ENCODE assay signal across 8 cellular contexts in the genomic region with DNA sequence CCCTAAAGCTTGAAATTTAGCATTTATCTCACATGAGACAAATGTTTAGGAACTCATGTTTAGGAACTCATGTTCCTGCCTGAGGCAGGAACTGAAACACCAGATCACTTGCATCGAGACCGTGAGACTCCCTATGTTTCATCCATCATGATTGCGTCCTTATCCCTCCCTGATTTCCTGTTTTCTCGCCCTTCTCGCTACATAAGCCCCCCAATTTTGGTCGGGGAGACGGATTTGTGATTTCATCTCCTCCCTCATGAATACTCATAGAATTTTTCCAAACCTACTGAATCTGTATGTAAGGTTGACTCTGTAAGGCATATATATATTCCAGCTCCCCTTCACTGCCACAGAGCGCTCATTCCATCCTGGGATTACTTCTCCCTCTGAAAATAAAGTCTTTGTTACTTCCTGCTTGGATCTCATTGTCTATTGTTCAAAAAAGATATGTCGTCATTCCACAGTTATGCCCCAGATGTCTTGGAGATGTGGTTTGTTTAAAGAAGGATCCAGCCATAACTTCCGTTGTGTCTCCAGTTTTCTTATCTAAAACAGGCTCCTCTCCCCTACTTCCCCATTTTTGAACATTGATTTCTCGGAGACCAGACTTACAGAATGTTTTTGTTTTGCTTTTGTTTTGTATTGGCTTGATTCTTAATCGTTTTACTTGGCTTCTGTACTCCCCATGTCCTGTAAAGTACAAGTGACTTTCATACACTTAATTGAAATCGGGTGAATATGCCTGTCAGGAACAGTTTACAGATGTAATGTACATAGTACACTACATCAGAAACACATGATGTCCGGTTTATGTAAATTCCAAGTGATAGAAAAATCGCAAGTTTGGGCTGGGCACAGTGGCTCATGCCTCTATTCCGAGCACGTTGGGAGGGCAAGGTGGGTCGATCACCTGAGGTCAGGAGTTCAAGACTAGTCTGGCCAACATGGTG.
A peak's percentile ranks its signal among the peaks of the same experiment; 100 is the strongest.
DNase-seq lines count a peak whose midpoint lies in the region; TF ChIP-seq lines count a peak whose summit lies in the region.

No MANE protein-coding gene starts in this region.

- no peaks in the 10 kb centered on the region for H3K9me3 ChIP-seq in neutrophil

- H3K27ac ChIP-seq in neutrophil, result peak overlapping the region; percentile 96

- TF ChIP-seq CTCF in fibroblast of pulmonary artery (IDR thresholded peaks at IDR 0.05; ENCODE audit: low read length, missing control alignments) (no peak), neutrophil (IDR thresholded peaks at IDR 0.05) (no peak)

- peak overlapping the region; percentile 92 for H3K4me3 ChIP-seq in fibroblast of pulmonary artery (replicated peaks; ENCODE audit: low read depth, low read length)
- H3K4me3 ChIP-seq in neutrophil (ENCODE audit: low read depth in 1 of 2, low read length in 1 of 2), result peak overlapping the region; percentile 60 to 89

- in situ Hi-C loops in SK-MEL-5 (cut with HindIII; ENCODE audit: low pct_unique_long_range_greater_than_20kb, low sequenced_read_pairs), result no loop called here

- H3K36me3 ChIP-seq in neutrophil, result no peaks in the 10 kb centered on the region

- DNase-seq in ELF-1 (ENCODE audit: low read depth, low spot score) (peak; percentile 67), HT-29 (ENCODE audit: low spot score) (peak; percentile 90), SK-MEL-5 (ENCODE audit: low read depth, low spot score) (peak; percentile 94), fibroblast of pulmonary artery (ENCODE audit: low read depth) (peak; percentile 94), SW 1271 (lab: John Stamatoyannopoulos, UW) (no peak)
- DNase-seq in activated CD8-positive, alpha-beta memory T cell treated with anti-CD3 and anti-CD28 coated beads, Interleukin-2, amount 50 U/mL, for 48 hours, result no peak
- DNase-seq in NK-92 treated with Interleukin-12 subunit alpha and Interleukin-12 subunit beta, amount 100 ng/mL, for 24 hours (lab: John Stamatoyannopoulos, UW), result no peak

- peaks cover 20 to 26% of the 10 kb centered on the region in 2 experiments for H3K4me1 ChIP-seq in neutrophil (ENCODE audit: control insufficient read depth in 1 of 2, insufficient read depth in 1 of 2, low read depth in 1 of 2, low read length in 1 of 2)

- no peaks in the 10 kb centered on the region for H3K27me3 ChIP-seq in neutrophil

Comparison
In these comparisons a context has a peak if more than half of its experiments do, and no peak if none do; other contexts are left out.
1. DNase-seq: peak in ELF-1 (single experiment), HT-29 (single experiment), SK-MEL-5 (single experiment) and fibroblast of pulmonary artery (single experiment); none in activated CD8-positive, alpha-beta memory T cell treated with anti-CD3 and anti-CD28 coated beads, Interleukin-2, amount 50 U/mL, for 48 hours (single experiment), NK-92 treated with Interleukin-12 subunit alpha and Interleukin-12 subunit beta, amount 100 ng/mL, for 24 hours (single experiment) and SW 1271 (0 of 2).